3 cellular contexts compared by ENCODE assay signal in the genomic region with DNA sequence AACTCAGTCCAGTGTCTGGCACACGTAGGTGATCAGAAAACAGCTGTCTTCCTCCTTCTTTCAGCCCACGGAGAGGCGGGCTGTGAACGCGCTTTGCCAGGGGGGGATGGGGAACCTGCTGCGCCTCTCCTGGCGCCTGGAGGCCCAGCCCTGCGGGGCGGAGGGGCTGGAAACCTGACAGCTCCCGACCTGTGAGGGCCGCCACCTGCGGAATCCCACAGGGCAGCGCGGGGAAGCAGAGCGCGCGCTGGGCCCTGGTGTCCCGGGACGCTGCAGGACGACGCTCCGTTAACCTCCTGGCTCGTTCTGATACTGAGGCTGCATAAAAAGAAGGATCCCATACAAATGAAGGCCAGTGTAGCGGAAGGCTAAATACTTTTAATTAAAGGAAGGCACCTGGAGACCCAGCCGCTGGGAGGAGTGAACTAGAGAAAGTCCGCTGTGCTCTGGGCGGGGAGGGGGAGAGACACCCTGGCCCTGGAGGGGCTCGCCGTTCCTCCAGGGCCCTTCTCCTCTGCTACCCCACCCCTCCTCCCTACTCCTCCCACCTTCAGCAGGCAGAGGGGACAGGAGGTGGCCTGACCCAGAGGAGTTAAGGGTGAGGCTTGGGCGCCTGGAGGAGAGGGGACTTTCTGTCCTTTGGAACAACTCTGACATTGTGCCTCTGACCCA. TPM values are rescaled to one million over a fixed set of nuclear protein-coding genes. Genes with fewer than 3 reads are reported as not detected.
"Had no signal": no experiment of that assay in that cellular context is flagged by ENCODE, and none has a peak within 500 bp of the region (broad histone marks: within the 10 kb centered on the region; RNA-seq: fewer than 3 reads in every experiment).

No MANE protein-coding gene starts in this region.

RNA-seq across cellular contexts. Expression of gene TRIM43B, which starts 57.2 kb away (rescaled TPM):
- total RNA-seq: LHCN-M2, M059J, MCF 10A had no signal
